ENCODE assay signal across 8 cellular contexts in the genomic region with DNA sequence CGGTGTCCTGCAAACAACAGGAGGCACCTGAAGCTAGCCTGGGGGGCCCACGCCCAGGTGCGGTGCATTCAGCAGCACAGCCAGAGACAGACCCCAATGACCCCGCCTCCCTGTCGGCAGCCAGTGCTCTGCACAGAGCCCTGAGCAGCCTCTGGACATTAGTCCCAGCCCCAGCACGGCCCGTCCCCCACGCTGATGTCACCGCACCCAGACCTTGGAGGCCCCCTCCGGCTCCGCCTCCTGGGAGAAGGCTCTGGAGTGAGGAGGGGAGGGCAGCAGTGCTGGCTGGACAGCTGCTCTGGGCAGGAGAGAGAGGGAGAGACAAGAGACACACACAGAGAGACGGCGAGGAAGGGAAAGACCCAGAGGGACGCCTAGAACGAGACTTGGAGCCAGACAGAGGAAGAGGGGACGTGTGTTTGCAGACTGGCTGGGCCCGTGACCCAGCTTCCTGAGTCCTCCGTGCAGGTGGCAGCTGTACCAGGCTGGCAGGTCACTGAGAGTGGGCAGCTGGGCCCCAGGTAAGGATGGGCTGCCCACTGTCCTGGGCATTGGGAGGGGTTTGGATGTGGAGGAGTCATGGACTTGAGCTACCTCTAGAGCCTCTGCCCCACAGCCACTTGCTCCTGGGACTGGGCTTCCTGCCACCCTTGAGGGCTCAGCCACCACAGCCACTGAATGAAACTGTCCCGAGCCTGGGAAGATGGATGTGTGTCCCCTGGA. TPM values are rescaled to one million over a fixed set of nuclear protein-coding genes. Genes with fewer than 3 reads are reported as not detected.
DNase-seq lines count a peak whose midpoint lies in the region; ATAC-seq and TF ChIP-seq lines count a peak whose summit lies in the region.

MYO7A (plus strand) TSS at position 278 of the 723 bp plus-strand sequence. CDS start 2,389 bp downstream, outside the sequence.

- peak within 1 kb of the TSS; percentile 57 for H3K4me3 ChIP-seq in WI38 (ENCODE audit: low read depth, low read length)

- no peaks in the 10 kb centered on the region for H3K9me3 Mint-ChIP-seq in activated T-cell treated with anti-CD3 and anti-CD28 coated beads, Interleukin-2, amount 50 U/mL, for 72 hours
- H3K9me3 Mint-ChIP-seq in osteocyte (ENCODE audit: unreplicated experiment) = no peaks in the 10 kb centered on the region

- peak within 1 kb of the TSS; percentile 69 to 70 for H3K4me3 Mint-ChIP-seq in activated T-cell treated with anti-CD3 and anti-CD28 coated beads, Interleukin-2, amount 50 U/mL, for 72 hours
- peak within 1 kb of the TSS; percentile 61 for H3K4me3 Mint-ChIP-seq in osteocyte (ENCODE audit: unreplicated experiment)

- no peak for TF ChIP-seq CTCF in WI38 (IDR thresholded peaks at IDR 0.05; ENCODE audit: low read depth, low read length)
- TF ChIP-seq CTCF in osteocyte (IDR thresholded peaks at IDR 0.05) = no peak

- peaks cover 7% of the 10 kb centered on the region for H3K4me1 Mint-ChIP-seq in activated T-cell treated with anti-CD3 and anti-CD28 coated beads, Interleukin-2, amount 50 U/mL, for 72 hours (ENCODE audit: low read depth)
- H3K4me1 Mint-ChIP-seq in osteocyte (ENCODE audit: unreplicated experiment) = peaks cover 10% of the 10 kb centered on the region

- H3K27me3 Mint-ChIP-seq in activated T-cell treated with anti-CD3 and anti-CD28 coated beads, Interleukin-2, amount 50 U/mL, for 72 hours (ENCODE audit: low read depth) = no peaks in the 10 kb centered on the region
- peaks cover 2% of the 10 kb centered on the region for H3K27me3 Mint-ChIP-seq in osteocyte (ENCODE audit: unreplicated experiment)

- ATAC-seq in activated T-cell treated with anti-CD3 and anti-CD28 coated beads, Interleukin-2, amount 50 U/mL, for 72 hours (replicated peaks in 1 of 2) = no peak

- H3K27ac Mint-ChIP-seq in activated T-cell treated with anti-CD3 and anti-CD28 coated beads, Interleukin-2, amount 50 U/mL, for 72 hours = no peak within 1 kb of the TSS
- H3K27ac Mint-ChIP-seq in osteocyte (ENCODE audit: unreplicated experiment) = no peak within 1 kb of the TSS

- no peak for DNase-seq in activated T-cell treated with anti-CD3 and anti-CD28 coated beads, Interleukin-2, amount 50 U/mL, for 72 hours
- DNase-seq in activated T-cell treated with anti-CD3 and anti-CD28 coated beads for 4 hours (no peak), glomerular visceral epithelial cell (ENCODE audit: extremely low spot score) (peak; percentile 66), osteocyte (ENCODE audit: extremely low spot score, unreplicated experiment) (no peak), GDM1 (lab: John Stamatoyannopoulos, UW) (no peak), epidermal melanocyte (ENCODE audit: insufficient read length, low spot score) (no peak), NCI-H226 (no peak)

- H3K36me3 Mint-ChIP-seq in activated T-cell treated with anti-CD3 and anti-CD28 coated beads, Interleukin-2, amount 50 U/mL, for 72 hours (ENCODE audit: insufficient read depth in 2 of 2) = no peaks in the 10 kb centered on the region
- H3K36me3 Mint-ChIP-seq in osteocyte (ENCODE audit: unreplicated experiment) = peaks cover 6% of the 10 kb centered on the region

RNA-seq across cellular contexts. Expression of gene MYO7A, which starts in this region (rescaled TPM):
- under 1 TPM; 0.29 to 0.42 TPM for total RNA-seq in activated T-cell treated with anti-CD3 and anti-CD28 coated beads, Interleukin-2, amount 50 U/mL, for 72 hours
- 0.08 TPM in 1 of 2 replicates, not detected in the other for total RNA-seq in osteocyte
